2 cellular contexts compared by ENCODE assay signal in genomic region chr4:143232277-143232676, GRCh38.
TF ChIP-seq lines count a peak whose summit lies in the region.

No MANE protein-coding gene starts in this region.

TF ChIP-seq in H1, 55 proteins besides CTCF, POLR2A, EP300 and RAD21:
- TF ChIP-seq CREB1 (IDR thresholded peaks at IDR 0.05): no peak
- no peak for TF ChIP-seq NRF1 (IDR thresholded peaks at IDR 0.05; ENCODE audit: low read depth, low read length)
- TF ChIP-seq BCL11A (IDR thresholded peaks at IDR 0.05; ENCODE audit: low read depth in 2 of 2, low read length in 2 of 2): no peak
- TF ChIP-seq SRF (IDR thresholded peaks at IDR 0.05; ENCODE audit: low read depth, low read length): no peak
- TF ChIP-seq TAF7 (optimal IDR thresholded peaks at IDR 0.05; ENCODE audit: borderline replicate concordance, low read depth, low read length): no peak

TF ChIP-seq in GM23338, 12 proteins besides CTCF, POLR2A, EP300 and RAD21:
- no peak for TF ChIP-seq STAT1 (IDR thresholded peaks at IDR 0.05; ENCODE audit: unreplicated experiment)
- no peak for TF ChIP-seq REST (IDR thresholded peaks at IDR 0.05; ENCODE audit: unreplicated experiment)
- no peak for TF ChIP-seq POLR2AphosphoS5 (IDR thresholded peaks at IDR 0.05; ENCODE audit: low read depth)
- no peak for TF ChIP-seq NANOG (IDR thresholded peaks at IDR 0.05; ENCODE audit: borderline replicate concordance)
- no peak for TF ChIP-seq ETS1 (IDR thresholded peaks at IDR 0.05)
- TF ChIP-seq EZH2phosphoT487 (IDR thresholded peaks at IDR 0.05; ENCODE audit: unreplicated experiment): no peak
- no peak for TF ChIP-seq ZNF462 (CRISPR knock-in tag; IDR thresholded peaks at IDR 0.05)
- TF ChIP-seq JUNB (IDR thresholded peaks at IDR 0.05; ENCODE audit: unreplicated experiment): no peak
- TF ChIP-seq CREB1 (CRISPR knock-in tag; IDR thresholded peaks at IDR 0.05; ENCODE audit: low read depth): no peak
- no peak for TF ChIP-seq ZNF331 (CRISPR knock-in tag; IDR thresholded peaks at IDR 0.05; ENCODE audit: low read depth)
- no peak for TF ChIP-seq EZH2 (IDR thresholded peaks at IDR 0.05; ENCODE audit: low read depth, unreplicated experiment)
- TF ChIP-seq ZNF114 (CRISPR knock-in tag; IDR thresholded peaks at IDR 0.05): no peak
